8 cellular contexts compared by ENCODE assay signal in the genomic region with DNA sequence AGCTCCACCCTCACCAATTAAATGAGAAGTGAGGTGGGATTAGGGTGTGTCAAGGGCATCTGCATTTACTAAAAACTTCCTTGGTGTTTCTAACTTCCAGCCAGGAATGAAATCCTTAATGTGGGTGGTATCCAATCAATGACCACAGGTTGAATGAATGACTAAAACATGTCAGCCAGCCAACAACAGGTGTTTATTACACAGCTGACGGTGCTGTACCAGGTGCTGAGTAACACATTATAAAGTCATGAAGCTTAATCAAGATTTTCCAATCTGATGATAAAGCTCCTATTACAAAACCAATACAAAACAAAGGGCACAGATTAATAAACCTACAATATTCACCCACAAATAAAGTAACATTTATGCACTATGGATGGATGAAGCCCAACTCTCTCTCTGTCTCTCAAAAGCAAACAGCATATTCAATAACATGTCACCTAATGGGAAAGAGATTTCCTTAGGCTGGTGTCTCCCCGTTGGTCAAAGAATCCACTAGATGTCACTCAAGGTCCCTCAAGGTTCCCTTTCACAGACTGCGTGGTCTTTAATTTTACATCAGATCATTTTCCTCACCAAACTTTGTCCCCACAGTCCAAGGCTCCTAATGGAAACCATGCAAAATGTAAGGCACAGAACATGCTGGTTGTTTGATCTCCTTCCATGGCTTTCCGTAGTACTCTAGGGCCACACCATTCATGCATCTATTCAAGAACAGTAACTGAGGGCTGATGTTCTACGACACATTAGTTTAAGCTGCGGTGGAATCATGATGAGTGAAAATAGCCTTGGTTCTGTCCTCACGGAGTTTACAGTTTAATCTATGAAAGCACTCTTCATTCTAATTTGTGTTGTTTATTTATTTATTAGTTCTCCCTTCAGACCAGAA. TPM values are rescaled to one million over a fixed set of nuclear protein-coding genes. Genes with fewer than 3 reads are reported as not detected.
DNase-seq lines count a peak whose midpoint lies in the region; ATAC-seq and TF ChIP-seq lines count a peak whose summit lies in the region.

No MANE protein-coding gene starts in this region.

- H4K5ac ChIP-seq in mesendoderm (ENCODE audit: low read length) = no peak overlapping the region

- no peak overlapping the region for H3K18ac ChIP-seq in mesendoderm (ENCODE audit: low read length)

- no peaks in the 10 kb centered on the region for H3K9me3 Mint-ChIP-seq in CD4-positive, alpha-beta memory T cell
- no peaks in the 10 kb centered on the region for H3K9me3 Mint-ChIP-seq in effector memory CD8-positive, alpha-beta T cell

- TF ChIP-seq CTCF in GM12873 (IDR thresholded peaks at IDR 0.05; ENCODE audit: insufficient read depth, low read depth, low read length, missing control alignments) (peak; percentile 72), RWPE2 (IDR thresholded peaks at IDR 0.05; ENCODE audit: poor library complexity, severe bottlenecking) (peak; percentile 79)

- H2BK5ac ChIP-seq in mesendoderm (ENCODE audit: low read length) = no peak overlapping the region

- H3K27ac Mint-ChIP-seq in CD4-positive, alpha-beta memory T cell = no peak overlapping the region
- no peak overlapping the region for H3K27ac Mint-ChIP-seq in effector memory CD8-positive, alpha-beta T cell

- no peak for ATAC-seq in RWPE2 (ENCODE audit: low read depth)
- ATAC-seq in effector memory CD8-positive, alpha-beta T cell (replicated peaks) = peak; percentile 94
- ATAC-seq in GM21786 (IDR thresholded peaks at IDR 0.05; ENCODE audit: unreplicated experiment) = no peak

- H3K9me3 ChIP-seq in CD4-positive, alpha-beta memory T cell (ENCODE audit: control insufficient read depth in 1 of 2, low read length in 2 of 2) = no peaks in the 10 kb centered on the region
- H3K9me3 ChIP-seq in RWPE2 (ENCODE audit: severe bottlenecking) = no peaks in the 10 kb centered on the region

- H2BK15ac ChIP-seq in mesendoderm (replicated peaks; ENCODE audit: low read depth) = no peak overlapping the region

- no peaks in the 10 kb centered on the region for H3K36me3 ChIP-seq in CD4-positive, alpha-beta memory T cell (ENCODE audit: insufficient read depth, low read length)
- H3K36me3 ChIP-seq in RWPE2 (ENCODE audit: low read depth) (no peaks in the 10 kb centered on the region), mesendoderm (ENCODE audit: control insufficient read depth, insufficient read depth, low read length) (no peaks in the 10 kb centered on the region)

- H4K8ac ChIP-seq in mesendoderm (ENCODE audit: low read depth, low read length) = no peak overlapping the region

- H3K4me3 Mint-ChIP-seq in CD4-positive, alpha-beta memory T cell = no peak overlapping the region
- no peak overlapping the region for H3K4me3 Mint-ChIP-seq in effector memory CD8-positive, alpha-beta T cell

- no peak overlapping the region for H3K56ac ChIP-seq in mesendoderm (ENCODE audit: low read length)

- H3K79me2 ChIP-seq in mesendoderm (ENCODE audit: control insufficient read depth, insufficient read depth, low read length) = no peaks in the 10 kb centered on the region

- no peak overlapping the region for H2BK120ac ChIP-seq in mesendoderm (ENCODE audit: low read depth, low read length)

- no peak overlapping the region for H3K4ac ChIP-seq in mesendoderm (ENCODE audit: low read depth, low read length)

- H3K79me1 ChIP-seq in mesendoderm (ENCODE audit: low read length) = no peaks in the 10 kb centered on the region

- H3K27me3 ChIP-seq in CD4-positive, alpha-beta memory T cell (ENCODE audit: insufficient read depth, low read length) = no peaks in the 10 kb centered on the region
- H3K27me3 ChIP-seq in RWPE2 (ENCODE audit: insufficient read depth, poor library complexity, severe bottlenecking) = no peaks in the 10 kb centered on the region
- H3K27me3 ChIP-seq in mesendoderm (ENCODE audit: insufficient read depth, low read length, poor library complexity) = no peaks in the 10 kb centered on the region

- H3K9ac ChIP-seq in mesendoderm (ENCODE audit: low read length) = no peak overlapping the region

- no peaks in the 10 kb centered on the region for H3K27me3 Mint-ChIP-seq in CD4-positive, alpha-beta memory T cell
- H3K27me3 Mint-ChIP-seq in effector memory CD8-positive, alpha-beta T cell = no peaks in the 10 kb centered on the region

- no peak overlapping the region for H3K27ac ChIP-seq in CD4-positive, alpha-beta memory T cell (ENCODE audit: low read depth, low read length)
- H3K27ac ChIP-seq in RWPE2 (ENCODE audit: poor library complexity, severe bottlenecking) (no peak overlapping the region), mesendoderm (ENCODE audit: low read depth, low read length) (no peak overlapping the region)

- intact Hi-C loops in CD4-positive, alpha-beta memory T cell (cut with micrococcal nuclease) = loop anchor here (1.0 to 2.0 kb wide), 3 partner anchors 73 to 560 kb away; no protein-coding TSS in a partner anchor

- no peak overlapping the region for H2AK5ac ChIP-seq in mesendoderm (ENCODE audit: low read length)

- no peak overlapping the region for H3K4me3 ChIP-seq in CD4-positive, alpha-beta memory T cell (ENCODE audit: low read length in 2 of 2)
- H3K4me3 ChIP-seq in RWPE2 (ENCODE audit: severe bottlenecking) (no peak overlapping the region), mesendoderm (ENCODE audit: low read length) (no peak overlapping the region)

- CTCF ChIA-PET in CD4-positive, alpha-beta memory T cell (lab: Charles Lee; ENCODE audit: partially characterized antibody) = interaction anchor here (0.6 to 7.9 kb wide), 31 partner anchors 13 to 572 kb away, joined by 3 to 150 read pairs (median 3); partner anchors contain the start of gene TMEM177

- H3K4me1 Mint-ChIP-seq in CD4-positive, alpha-beta memory T cell = peaks cover under 1 to 5% (median 4%) of the 10 kb centered on the region in 4 donors
- H3K4me1 Mint-ChIP-seq in effector memory CD8-positive, alpha-beta T cell (ENCODE audit: low read depth in 2 of 2) = peaks cover 3 to 4% of the 10 kb centered on the region in 2 donors

- no peaks in the 10 kb centered on the region for H3K36me3 Mint-ChIP-seq in CD4-positive, alpha-beta memory T cell
- no peaks in the 10 kb centered on the region for H3K36me3 Mint-ChIP-seq in effector memory CD8-positive, alpha-beta T cell (ENCODE audit: insufficient read depth)

- POLR2A ChIA-PET in CD4-positive, alpha-beta memory T cell (lab: Charles Lee; ENCODE audit: partially characterized antibody) = interaction anchor here (1.1 to 4.2 kb wide), 4 partner anchors 68 to 424 kb away, joined by 3 to 16 read pairs (median 4); no protein-coding TSS in a partner anchor

- H3K4me2 ChIP-seq in mesendoderm (ENCODE audit: low read length) = no peak overlapping the region

- no peak overlapping the region for H3K23ac ChIP-seq in mesendoderm (ENCODE audit: low read length)

- no peaks in the 10 kb centered on the region for H3K4me1 ChIP-seq in CD4-positive, alpha-beta memory T cell (ENCODE audit: insufficient read depth, low read length)
- H3K4me1 ChIP-seq in RWPE2 (ENCODE audit: insufficient read depth, poor library complexity, severe bottlenecking) (peaks cover 48% of the 10 kb centered on the region), mesendoderm (ENCODE audit: control insufficient read depth, low read depth, low read length) (no peaks in the 10 kb centered on the region)

- DNase-seq in CD4-positive, alpha-beta memory T cell = peak in 4 of 5 donors; percentile 47 to 58 (median 56)
- DNase-seq in HT1080 (ENCODE audit: low read depth) (peak; percentile 41), RWPE2 (ENCODE audit: low spot score) (no peak), mesendoderm (peak; percentile 54), GOT3 (lab: John Stamatoyannopoulos, UW) (no peak)
- DNase-seq in effector memory CD8-positive, alpha-beta T cell = peak; percentile 33 to 41 (median 40)

- WGBS in mesendoderm (ENCODE audit: extremely low coverage, insufficient coverage, low lambda C conversion rate) = no CpG with 5 or more reads among the region's 7 CpGs

RNA-seq across cellular contexts. Expression of gene PTPN4, which starts 6.4 kb away (rescaled TPM):
- 10 to 100 TPM; 83.1 to 88.3 TPM for total RNA-seq in CD4-positive, alpha-beta memory T cell
- polyA plus RNA-seq in CD4-positive, alpha-beta memory T cell = 100 to 1,000 TPM in 1 of 2 donors, 10 to 100 TPM in 1; 97.4 to 137 TPM
- 12.9 and 13.3 TPM in 2 replicates for total RNA-seq in HT1080 (2014; rRNA removed; shearing (Covaris generic))
- 5.3 and 6.3 TPM in 2 replicates for polyA plus RNA-seq in HT1080 (2015; cell fraction: cytosol; rRNA removed)
- polyA plus RNA-seq in HT1080 (2015; cell fraction: nucleus; rRNA removed) = 7.6 and 14.5 TPM in 2 replicates
- polyA plus RNA-seq in mesendoderm (2013, experiment 1 of 2) = 11.0 TPM
- polyA plus RNA-seq in mesendoderm (2013, experiment 2 of 2) = 11.4 TPM

Comparison
In these comparisons a context has a peak if more than half of its experiments do, and no peak if none do; other contexts are left out.
1. DNase-seq: peak in CD4-positive, alpha-beta memory T cell (4 of 5), HT1080 (single experiment), effector memory CD8-positive, alpha-beta T cell (3 of 3) and mesendoderm (single experiment); none in RWPE2 (single experiment) and GOT3 (single experiment).